ENCODE assay signal across 8 cellular contexts in genomic region chr4:76212301-76212700, GRCh38. TPM values are rescaled to one million over a fixed set of nuclear protein-coding genes. Genes with fewer than 3 reads are reported as not detected.
DNase-seq lines count a peak whose midpoint lies in the region; ATAC-seq and TF ChIP-seq lines count a peak whose summit lies in the region.

No MANE protein-coding gene starts in this region.

- H3K4me3 ChIP-seq in astrocyte of the cerebellum (ENCODE audit: low read depth, low read length), result peak overlapping the region; percentile 67
- H3K4me3 ChIP-seq in right lobe of liver, result peak overlapping the region; percentile 63 to 80 (median 79)
- peak overlapping the region; percentile 90 for H3K4me3 ChIP-seq in thoracic aorta

- H3K36me3 Mint-ChIP-seq in activated CD4-positive, alpha-beta T cell treated with anti-CD3 and anti-CD28 coated beads, Interleukin-2, amount 10 ng/mL, durations not matched to agents 24 days and 14 days (ENCODE audit: low read depth), result no peaks in the 10 kb centered on the region

- H3K9me3 ChIP-seq in right lobe of liver (no peaks in the 10 kb centered on the region), thoracic aorta (no peaks in the 10 kb centered on the region)

- DNase-seq in activated CD4-positive, alpha-beta T cell treated with anti-CD3 and anti-CD28 coated beads, Interleukin-2, amount 10 ng/mL, durations not matched to agents 24 days and 14 days, result no peak
- DNase-seq in activated CD4-positive, alpha-beta T cell treated with anti-CD3 and anti-CD28 coated beads, Interleukin-2, amount 50 U/mL, for 4 hours, result no peak
- DNase-seq in astrocyte of the cerebellum (ENCODE audit: low read depth) (no peak), right lobe of liver (no peak), thoracic aorta (ENCODE audit: low spot score) (no peak), AG20443 (ENCODE audit: low spot score) (no peak)

- intact Hi-C loops in activated CD4-positive, alpha-beta T cell treated with anti-CD3 and anti-CD28 coated beads, Interleukin-2, amount 10 ng/mL, durations not matched to agents 24 days and 14 days (cut with micrococcal nuclease), result loop anchor here (2.0 to 5.0 kb wide), 3 partner anchors 94 to 1375 kb away; partner anchors contain the start of gene STBD1
- intact Hi-C loops in right lobe of liver (cut with DNase I), result loop anchor here in 1 of 2 donors (10.0 kb wide), 1 partner anchor 92 kb away; the partner anchor contains the start of gene STBD1

- H3K27me3 Mint-ChIP-seq in activated CD4-positive, alpha-beta T cell treated with anti-CD3 and anti-CD28 coated beads, Interleukin-2, amount 10 ng/mL, durations not matched to agents 24 days and 14 days, result peaks cover 23% of the 10 kb centered on the region

- H3K9me3 Mint-ChIP-seq in activated CD4-positive, alpha-beta T cell treated with anti-CD3 and anti-CD28 coated beads, Interleukin-2, amount 10 ng/mL, durations not matched to agents 24 days and 14 days, result peaks cover 4% of the 10 kb centered on the region

- in situ Hi-C loops in astrocyte of the cerebellum (cut with HindIII; ENCODE audit: low sequenced_read_pairs), result no loop called here

- H3K27me3 ChIP-seq in right lobe of liver (no peaks in the 10 kb centered on the region), thoracic aorta (replicated peaks; ENCODE audit: insufficient read depth) (no peaks in the 10 kb centered on the region)

- H3K27ac ChIP-seq in right lobe of liver, result peak overlapping the region; percentile 92 to 99 (median 93)
- peak overlapping the region; percentile 94 to 98 for H3K27ac ChIP-seq in thoracic aorta

- H3K4me1 Mint-ChIP-seq in activated CD4-positive, alpha-beta T cell treated with anti-CD3 and anti-CD28 coated beads, Interleukin-2, amount 10 ng/mL, durations not matched to agents 24 days and 14 days, result peaks cover 29% of the 10 kb centered on the region

- no peak for TF ChIP-seq POLR2A in right lobe of liver (IDR thresholded peaks at IDR 0.05)

- ATAC-seq in right lobe of liver, result no peak
- no peak for ATAC-seq in thoracic aorta (ENCODE audit: insufficient number of reproducible peaks, low FRiP score, low read depth)
- no peak for ATAC-seq in GM21786 (IDR thresholded peaks at IDR 0.05; ENCODE audit: unreplicated experiment)
- ATAC-seq in activated CD4-positive, CD25-positive, alpha-beta regulatory T cell treated with anti-CD3 and anti-CD28 coated beads, Interleukin-2, amount 50 U/mL, for 24 hours, result no peak

- WGBS in right lobe of liver (ENCODE audit: insufficient coverage, low coverage, low lambda C conversion rate, missing lambda C conversion rate), result 21% methylated on average over 2 of the region's 2 CpGs

- H3K4me1 ChIP-seq in right lobe of liver (peaks cover 0 to 78% (median 33%) of the 10 kb centered on the region in 4 donors), thoracic aorta (ENCODE audit: control insufficient read depth in 1 of 2, low read depth in 2 of 2) (peaks cover 44 to 70% of the 10 kb centered on the region in 2 donors)

- H3K36me3 ChIP-seq in right lobe of liver (no peaks in the 10 kb centered on the region), thoracic aorta (no peaks in the 10 kb centered on the region)

- H3K4me3 Mint-ChIP-seq in activated CD4-positive, alpha-beta T cell treated with anti-CD3 and anti-CD28 coated beads, Interleukin-2, amount 10 ng/mL, durations not matched to agents 24 days and 14 days, result peak overlapping the region; percentile 67

- peak overlapping the region; percentile 38 for H3K27ac Mint-ChIP-seq in activated CD4-positive, alpha-beta T cell treated with anti-CD3 and anti-CD28 coated beads, Interleukin-2, amount 10 ng/mL, durations not matched to agents 24 days and 14 days

- TF ChIP-seq CTCF in astrocyte of the cerebellum (IDR thresholded peaks at IDR 0.05; ENCODE audit: low read depth, low read length, missing control alignments), result no peak
- TF ChIP-seq CTCF in right lobe of liver (IDR thresholded peaks at IDR 0.05), result no peak
- no peak for TF ChIP-seq CTCF in thoracic aorta (IDR thresholded peaks at IDR 0.05)

RNA-seq across cellular contexts. Expression of gene SCARB2, which starts 1.3 kb away (rescaled TPM):
- total RNA-seq in activated CD4-positive, alpha-beta T cell treated with anti-CD3 and anti-CD28 coated beads, Interleukin-2, amount 10 ng/mL, durations not matched to agents 24 days and 14 days, result 1.5 and 1.7 TPM in 2 replicates
- total RNA-seq in right lobe of liver, result 100 to 1,000 TPM; 102 to 133 (median 125) TPM
- 100 to 1,000 TPM; 133 to 165 TPM for total RNA-seq in thoracic aorta

RNA-seq across cellular contexts. Expression of gene FAM47E, which starts 39.2 kb away (rescaled TPM):
- total RNA-seq in activated CD4-positive, alpha-beta T cell treated with anti-CD3 and anti-CD28 coated beads, Interleukin-2, amount 10 ng/mL, durations not matched to agents 24 days and 14 days, result not detected in 2 replicates
- total RNA-seq in right lobe of liver (1 to 10 TPM; 1.2 to 5.0 (median 2.9) TPM), thoracic aorta (under 1 TPM; 0.42 to 0.54 TPM)

Comparison
In these comparisons a context has a peak if more than half of its experiments do, and no peak if none do; other contexts are left out.
1. RNA of gene SCARB2, which starts 1.3 kb away (total RNA-seq): 133 to 165 TPM in thoracic aorta and 102 to 133 TPM in right lobe of liver; 1.5 to 1.7 TPM in activated CD4-positive, alpha-beta T cell treated with anti-CD3 and anti-CD28 coated beads, Interleukin-2, amount 10 ng/mL, durations not matched to agents 24 days and 14 days; every median in the first group is over 10 times any median in the second.
2. Peak in every context shown above with its lines, with median percentiles within 50 percentile points of each other: H3K4me3 ChIP-seq.